12 cellular contexts compared by ENCODE assay signal in the genomic region with DNA sequence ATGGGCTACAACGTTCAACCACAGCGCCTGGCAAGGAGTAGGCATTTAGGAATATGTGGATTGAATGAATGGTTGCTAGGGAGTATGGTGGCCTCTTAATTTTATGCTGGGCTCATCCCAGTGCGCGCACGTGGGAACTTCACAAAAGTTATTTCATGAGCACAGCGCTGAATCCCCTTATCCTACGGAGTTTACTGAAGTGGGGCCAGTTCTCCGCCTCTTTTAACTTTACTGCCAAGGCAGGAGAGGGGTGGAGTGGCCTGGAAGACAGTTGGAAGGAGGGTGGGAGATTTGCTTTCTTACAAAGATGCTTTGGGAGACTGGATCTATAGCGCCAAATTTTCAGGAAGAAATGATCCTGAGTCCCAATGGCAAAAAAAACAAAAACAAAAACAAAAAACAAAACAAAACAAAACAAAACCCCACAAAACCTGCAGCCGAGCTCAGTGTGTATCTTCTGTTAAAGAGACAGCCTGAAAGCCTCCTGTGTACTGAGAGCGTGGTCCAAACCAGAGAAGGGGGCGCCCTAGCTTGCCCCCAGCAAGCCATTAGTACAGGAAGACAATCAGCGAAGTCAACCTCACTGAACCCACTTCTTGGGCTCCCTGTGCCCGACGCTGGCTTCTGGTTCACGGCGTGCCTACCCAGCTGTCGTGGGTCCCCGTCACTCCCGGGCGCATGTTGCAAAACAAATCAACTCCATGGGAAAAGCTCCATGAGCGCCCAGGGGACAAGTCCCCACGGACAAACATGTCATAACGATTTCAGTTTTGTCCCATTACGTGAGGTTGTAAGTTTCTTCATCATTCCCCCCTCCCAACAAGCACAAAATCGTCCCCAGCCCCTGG.
DNase-seq lines count a peak whose midpoint lies in the region; ATAC-seq and TF ChIP-seq lines count a peak whose summit lies in the region.
"Had no signal": no experiment of that assay in that cellular context is flagged by ENCODE, and none has a peak within 500 bp of the region (broad histone marks: within the 10 kb centered on the region; RNA-seq: fewer than 3 reads in every experiment).

No MANE protein-coding gene starts in this region.

- H3K9ac ChIP-seq in ES-I3 (ENCODE audit: low read depth, low read length) (peak overlapping the region; percentile 61), iPS-15b (ENCODE audit: low read depth, low read length) (no peak overlapping the region)

- CTCF ChIA-PET in CD8-positive, alpha-beta memory T cell (lab: Charles Lee) = no interaction called here

- 2% methylated on average over 26 of the region's 26 CpGs for WGBS in prostate gland

- no peak overlapping the region for H3K27ac ChIP-seq in prostate gland
- H3K27ac ChIP-seq in CD8-positive, alpha-beta memory T cell (ENCODE audit: low read depth, low read length) = no peak overlapping the region
- H3K27ac ChIP-seq: neutrophil had no signal

- peak; percentile 74 for DNase-seq in NCI-H69 (lab: John Stamatoyannopoulos, UW)
- no peak for DNase-seq in prostate gland (ENCODE audit: low spot score)
- no peak for DNase-seq in HuH-7 (ENCODE audit: low spot score)
- DNase-seq in CD8-positive, alpha-beta memory T cell = no peak
- DNase-seq: activated naive CD4-positive, alpha-beta T cell treated with anti-CD3 and anti-CD28 coated beads, Interleukin-2, amount 10 ng/mL, durations not matched to agents 7 days and 5 days; stimulated activated CD4-positive, alpha-beta T cell treated with anti-CD3 and anti-CD28 coated beads, Interleukin-4, amount 100 ng/mL, for 24 hours; T-helper 2 cell had no signal

- H3K4me1 ChIP-seq in ES-I3 (ENCODE audit: insufficient read depth, low read length) (no peaks in the 10 kb centered on the region), iPS-15b (ENCODE audit: control insufficient read depth, insufficient read depth, low read length) (no peaks in the 10 kb centered on the region), prostate gland (replicated peaks) (no peaks in the 10 kb centered on the region)
- H3K4me1 ChIP-seq in CD8-positive, alpha-beta memory T cell (ENCODE audit: insufficient read depth, low read length) = no peaks in the 10 kb centered on the region

- POLR2A ChIA-PET in CD8-positive, alpha-beta memory T cell (lab: Charles Lee) = no interaction called here

- H3K9me3 ChIP-seq in ES-I3 (ENCODE audit: control insufficient read depth, insufficient read depth, low read length) (no peaks in the 10 kb centered on the region), iPS-15b (ENCODE audit: control insufficient read depth, insufficient read depth, low read length) (no peaks in the 10 kb centered on the region), prostate gland (no peaks in the 10 kb centered on the region)
- H3K9me3 ChIP-seq in CD8-positive, alpha-beta memory T cell (ENCODE audit: low read length) = no peaks in the 10 kb centered on the region
- H3K9me3 ChIP-seq: neutrophil had no signal

- TF ChIP-seq POLR2A in prostate gland (IDR thresholded peaks at IDR 0.05) = no peak

- H3K27me3 ChIP-seq in iPS-15b (ENCODE audit: control insufficient read depth, insufficient read depth, low read length) = peaks cover 65% of the 10 kb centered on the region
- peaks cover 11% of the 10 kb centered on the region for H3K27me3 ChIP-seq in prostate gland (replicated peaks; ENCODE audit: insufficient read depth)
- H3K27me3 ChIP-seq in CD8-positive, alpha-beta memory T cell (ENCODE audit: insufficient read depth, low read length, poor library complexity, severe bottlenecking) = no peaks in the 10 kb centered on the region

- intact Hi-C loops in prostate gland (cut with DNase I) = no loop called here

- no peak overlapping the region for H3K4me3 Mint-ChIP-seq in CD8-positive, alpha-beta memory T cell
- H3K4me3 Mint-ChIP-seq: activated naive CD4-positive, alpha-beta T cell treated with anti-CD3 and anti-CD28 coated beads, Interleukin-2, amount 10 ng/mL, durations not matched to agents 7 days and 5 days had no signal

- no peaks in the 10 kb centered on the region for H3K36me3 Mint-ChIP-seq in CD8-positive, alpha-beta memory T cell
- H3K36me3 Mint-ChIP-seq: activated naive CD4-positive, alpha-beta T cell treated with anti-CD3 and anti-CD28 coated beads, Interleukin-2, amount 10 ng/mL, durations not matched to agents 7 days and 5 days had no signal

- TF ChIP-seq CTCF in prostate gland (IDR thresholded peaks at IDR 0.05) = no peak

- no peak overlapping the region for H3K27ac Mint-ChIP-seq in CD8-positive, alpha-beta memory T cell
- H3K27ac Mint-ChIP-seq: activated naive CD4-positive, alpha-beta T cell treated with anti-CD3 and anti-CD28 coated beads, Interleukin-2, amount 10 ng/mL, durations not matched to agents 7 days and 5 days had no signal

- peaks cover 0 to 7% (median 5%) of the 10 kb centered on the region in 5 donors for H3K9me3 Mint-ChIP-seq in CD8-positive, alpha-beta memory T cell
- H3K9me3 Mint-ChIP-seq: activated naive CD4-positive, alpha-beta T cell treated with anti-CD3 and anti-CD28 coated beads, Interleukin-2, amount 10 ng/mL, durations not matched to agents 7 days and 5 days had no signal

- H3K4me3 ChIP-seq in iPS-15b (ENCODE audit: low read depth, low read length) = peak overlapping the region; percentile 84
- peak overlapping the region; percentile 10 to 16 for H3K4me3 ChIP-seq in prostate gland
- no peak overlapping the region for H3K4me3 ChIP-seq in CD8-positive, alpha-beta memory T cell (ENCODE audit: low read length)

- no peaks in the 10 kb centered on the region for H3K4me1 Mint-ChIP-seq in CD8-positive, alpha-beta memory T cell
- H3K4me1 Mint-ChIP-seq: activated naive CD4-positive, alpha-beta T cell treated with anti-CD3 and anti-CD28 coated beads, Interleukin-2, amount 10 ng/mL, durations not matched to agents 7 days and 5 days had no signal

- no peaks in the 10 kb centered on the region for H3K36me3 ChIP-seq in ES-I3 (ENCODE audit: insufficient read depth, low read length)
- H3K36me3 ChIP-seq in iPS-15b (ENCODE audit: control insufficient read depth, insufficient read depth, low read length) = no peaks in the 10 kb centered on the region
- no peaks in the 10 kb centered on the region for H3K36me3 ChIP-seq in prostate gland
- H3K36me3 ChIP-seq in CD8-positive, alpha-beta memory T cell (ENCODE audit: insufficient read depth, low read length) = no peaks in the 10 kb centered on the region
- H3K36me3 ChIP-seq: neutrophil had no signal

- peaks cover 1 to 5% of the 10 kb centered on the region in 2 donors for H3K27me3 Mint-ChIP-seq in CD8-positive, alpha-beta memory T cell

- ATAC-seq in HG03342 (IDR thresholded peaks at IDR 0.05; ENCODE audit: unreplicated experiment) = no peak
- ATAC-seq in GM19452 (IDR thresholded peaks at IDR 0.05; ENCODE audit: unreplicated experiment) = no peak
